Comparison of ENCODE assay signal across 2 cellular contexts in the genomic region with DNA sequence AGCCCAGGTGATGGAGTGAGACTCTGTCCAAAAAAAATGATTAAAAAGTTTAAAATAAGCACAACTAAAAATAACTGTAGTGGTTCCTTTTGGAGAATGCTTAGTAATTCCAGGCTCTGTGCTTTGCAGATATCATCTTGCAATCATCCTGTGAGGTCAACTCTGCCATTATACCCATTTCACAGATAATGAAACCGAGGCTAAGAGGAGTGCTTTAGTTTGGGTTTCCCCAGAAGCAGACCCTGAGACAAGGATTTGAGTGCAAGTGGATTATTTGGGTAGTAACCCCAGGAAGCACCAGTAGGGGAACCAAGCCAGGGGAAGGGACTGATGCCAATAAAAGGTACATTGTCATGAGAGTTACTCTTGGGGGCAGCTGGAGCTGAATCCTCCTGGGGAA.
A peak's percentile ranks its signal among the peaks of the same experiment; 100 is the strongest.
TF ChIP-seq lines count a peak whose summit lies in the region.

No MANE protein-coding gene starts in this region.

TF ChIP-seq in A549, 52 proteins besides CTCF, POLR2A, EP300 and RAD21:
- no peak for TF ChIP-seq HOXB5 (CRISPR knock-in tag; IDR thresholded peaks at IDR 0.05)
- TF ChIP-seq FOSL2 (IDR thresholded peaks at IDR 0.05) = no peak
- TF ChIP-seq FOSL2 (CRISPR knock-in tag; IDR thresholded peaks at IDR 0.05) = no peak
- TF ChIP-seq ZC3H11A (IDR thresholded peaks at IDR 0.05) = no peak
- no peak for TF ChIP-seq EHF (CRISPR knock-in tag; IDR thresholded peaks at IDR 0.05)
- TF ChIP-seq KDM1A (IDR thresholded peaks at IDR 0.05; ENCODE audit: low read depth) = peak; percentile 80; the same call in 1 of the 2 replicates
- TF ChIP-seq, protein P1, sequence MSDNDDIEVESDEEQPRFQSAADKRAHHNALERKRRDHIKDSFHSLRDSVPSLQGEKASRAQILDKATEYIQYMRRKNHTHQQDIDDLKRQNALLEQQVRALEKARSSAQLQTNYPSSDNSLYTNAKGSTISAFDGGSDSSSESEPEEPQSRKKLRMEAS (IDR thresholded peaks at IDR 0.05) = no peak

TF ChIP-seq in HCT116, 20 proteins besides CTCF, POLR2A, EP300 and RAD21:
- TF ChIP-seq SRF (IDR thresholded peaks at IDR 0.05; ENCODE audit: low read depth) (no peak), EZH2 (IDR thresholded peaks at IDR 0.05) (no peak), YY1 (IDR thresholded peaks at IDR 0.05; ENCODE audit: extremely low read depth, insufficient replicate concordance, low read depth, low read length) (no peak), SIN3A (IDR thresholded peaks at IDR 0.05; ENCODE audit: low read depth) (no peak), ELF1 (IDR thresholded peaks at IDR 0.05; ENCODE audit: borderline replicate concordance, low read depth) (no peak), EGR1 (IDR thresholded peaks at IDR 0.05; ENCODE audit: low read depth) (no peak), SP1 (IDR thresholded peaks at IDR 0.05; ENCODE audit: low read depth) (no peak), CBX3 (IDR thresholded peaks at IDR 0.05; ENCODE audit: low read depth) (no peak), ZNF274 (IDR thresholded peaks at IDR 0.05; ENCODE audit: low read depth, low read length) (no peak), CEBPB (IDR thresholded peaks at IDR 0.05; ENCODE audit: low read depth) (no peak)
- TF ChIP-seq, protein P2, sequence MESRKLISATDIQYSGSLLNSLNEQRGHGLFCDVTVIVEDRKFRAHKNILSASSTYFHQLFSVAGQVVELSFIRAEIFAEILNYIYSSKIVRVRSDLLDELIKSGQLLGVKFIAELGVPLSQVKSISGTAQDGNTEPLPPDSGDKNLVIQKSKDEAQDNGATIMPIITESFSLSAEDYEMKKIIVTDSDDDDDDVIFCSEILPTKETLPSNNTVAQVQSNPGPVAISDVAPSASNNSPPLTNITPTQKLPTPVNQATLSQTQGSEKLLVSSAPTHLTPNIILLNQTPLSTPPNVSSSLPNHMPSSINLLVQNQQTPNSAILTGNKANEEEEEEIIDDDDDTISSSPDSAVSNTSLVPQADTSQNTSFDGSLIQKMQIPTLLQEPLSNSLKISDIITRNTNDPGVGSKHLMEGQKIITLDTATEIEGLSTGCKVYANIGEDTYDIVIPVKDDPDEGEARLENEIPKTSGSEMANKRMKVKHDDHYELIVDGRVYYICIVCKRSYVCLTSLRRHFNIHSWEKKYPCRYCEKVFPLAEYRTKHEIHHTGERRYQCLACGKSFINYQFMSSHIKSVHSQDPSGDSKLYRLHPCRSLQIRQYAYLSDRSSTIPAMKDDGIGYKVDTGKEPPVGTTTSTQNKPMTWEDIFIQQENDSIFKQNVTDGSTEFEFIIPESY (IDR thresholded peaks at IDR 0.05; ENCODE audit: extremely low read depth, insufficient replicate concordance, low read length) = no peak
